In genomic region chr12:58419182-58419760, GRCh38 we compare ENCODE assay signal across 12 cellular contexts.
"Had no signal": no experiment of that assay in that cellular context is flagged by ENCODE, and none has a peak within 500 bp of the region (broad histone marks: within the 10 kb centered on the region; RNA-seq: fewer than 3 reads in every experiment).

No MANE protein-coding gene starts in this region.

- H3K4me1 ChIP-seq: gastrocnemius medialis had no signal

- H3K27me3 ChIP-seq: gastrocnemius medialis, pancreas had no signal

- ATAC-seq: gastrocnemius medialis, SK-N-SH treated with all-trans-retinoic acid at 6 μM for 48 hours had no signal

- H3K9me3 ChIP-seq: gastrocnemius medialis, pancreas had no signal

- FAIRE-seq: pancreas, TTC549 had no signal

- H3K4me3 ChIP-seq: gastrocnemius medialis, pancreas had no signal

- DNase-seq: activated CD4-positive, alpha-beta memory T cell treated with anti-CD3 and anti-CD28 coated beads, Interleukin-2, amount 10 ng/mL, durations not matched to agents 7 days and 5 days; activated CD4-positive, alpha-beta T cell treated with anti-CD3 and anti-CD28 coated beads for 1 hour; activated naive CD8-positive, alpha-beta T cell treated with anti-CD3 and anti-CD28 coated beads, Interleukin-2, amount 10 ng/mL, durations not matched to agents 7 days and 5 days; activated T-cell treated with anti-CD3 and anti-CD28 coated beads, Interleukin-2, amount 50 U/mL, for 48 hours; anterior cingulate cortex; endodermal cell; gastrocnemius medialis; pancreas; stimulated activated CD4-positive, alpha-beta T cell treated with anti-CD3 and anti-CD28 coated beads, Interleukin-15, amount 100 ng/mL, for 24 hours; trophoblast cell had no signal

- H3K27ac ChIP-seq: gastrocnemius medialis had no signal

- H3K36me3 ChIP-seq: gastrocnemius medialis, pancreas had no signal
